ENCODE assay signal across 22 cellular contexts in the genomic region with DNA sequence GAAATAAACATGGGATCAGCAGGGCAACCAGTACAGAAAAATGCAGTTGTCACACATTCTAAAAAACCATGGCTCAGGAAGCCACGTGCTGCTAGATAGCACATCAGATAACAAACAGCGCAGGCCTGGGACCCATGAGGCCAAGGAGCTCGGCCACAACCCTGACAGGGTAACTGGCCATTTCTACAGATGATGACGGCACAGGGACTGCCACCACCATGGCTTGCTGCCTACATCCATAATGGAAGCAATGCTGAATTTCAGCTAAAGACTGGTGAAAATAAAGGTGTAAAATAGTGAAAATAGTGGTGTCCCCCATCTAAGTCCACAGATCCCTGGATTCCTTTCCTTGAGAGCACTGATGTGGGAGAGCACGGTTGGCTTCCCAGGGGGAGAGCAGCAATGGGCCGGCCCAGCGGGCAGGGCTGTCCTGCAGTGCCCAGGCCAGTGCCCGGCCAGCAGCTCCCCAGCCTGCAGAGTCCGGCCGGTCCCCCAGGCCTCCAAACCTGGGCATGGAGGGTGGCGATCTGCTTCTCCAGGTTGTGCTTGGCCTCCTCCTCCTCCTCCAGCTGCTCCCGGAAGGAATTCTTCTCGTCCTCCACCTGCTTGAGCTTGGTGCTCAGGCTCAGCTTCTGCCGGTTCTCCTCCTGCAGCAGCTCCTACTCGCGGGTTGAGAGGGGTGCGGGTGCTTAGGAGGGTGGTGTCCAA. TPM values are rescaled to one million over a fixed set of nuclear protein-coding genes. Genes with fewer than 3 reads are reported as not detected.
A peak's percentile ranks its signal among the peaks of the same experiment; 100 is the strongest.
DNase-seq lines count a peak whose midpoint lies in the region; ATAC-seq, FAIRE-seq and TF ChIP-seq lines count a peak whose summit lies in the region.
"Had no signal": no experiment of that assay in that cellular context is flagged by ENCODE, and none has a peak within 500 bp of the region (broad histone marks: within the 10 kb centered on the region; RNA-seq: fewer than 3 reads in every experiment).

No MANE protein-coding gene starts in this region.

- no peak for DNase-seq in CD4-positive, CD25-positive, alpha-beta regulatory T cell
- no peak for DNase-seq in CD4-positive, alpha-beta T cell
- DNase-seq in astrocyte (ENCODE audit: low read depth): no peak
- peak in 2 of 3 donors; percentile 14 to 29 for DNase-seq in mucosa of descending colon
- no peak for DNase-seq in AG08395 (ENCODE audit: low spot score)
- no peak for DNase-seq in stimulated activated CD4-positive, alpha-beta T cell treated with anti-CD3 and anti-CD28 coated beads, Interleukin-15, amount 100 ng/mL, for 24 hours
- DNase-seq: activated gamma-delta T cell; body of pancreas; gastrocnemius medialis; Karpas-422; NCI-H1092; NCI-H2107; NCI-H524 treated with DMSO at 0.1 percent for 48 hours; SHP77; stimulated activated CD4-positive, alpha-beta T cell treated with anti-CD3 and anti-CD28 coated beads, Interleukin-4, amount 100 ng/mL, for 4 hours; WERI-Rb-1 had no signal

- H4K20me1 ChIP-seq in astrocyte (ENCODE audit: insufficient read depth, low read length): peaks cover 87% of the 10 kb centered on the region

- H3K4me3 Mint-ChIP-seq in CD4-positive, CD25-positive, alpha-beta regulatory T cell: peak overlapping the region; percentile 7 to 49 (median 24)
- no peak overlapping the region for H3K4me3 Mint-ChIP-seq in CD4-positive, alpha-beta T cell
- H3K4me3 Mint-ChIP-seq in astrocyte (ENCODE audit: unreplicated experiment): no peak overlapping the region
- H3K4me3 Mint-ChIP-seq: B cell; dendritic cell treated with granulocyte-macrophage colony-stimulating factor and Interleukin-4, amounts not matched to agents 40 ng/mL and 50 ng/mL, for 4 days had no signal

- H3K27ac ChIP-seq in CD4-positive, CD25-positive, alpha-beta regulatory T cell (ENCODE audit: insufficient read depth, low read length, poor library complexity, severe bottlenecking): no peak overlapping the region
- H3K27ac ChIP-seq in CD4-positive, alpha-beta T cell (ENCODE audit: low read depth, low read length): no peak overlapping the region
- H3K27ac ChIP-seq in astrocyte (ENCODE audit: low read depth, low read length): no peak overlapping the region
- H3K27ac ChIP-seq: body of pancreas, gastrocnemius medialis, parathyroid adenoma, suprapubic skin, WERI-Rb-1 had no signal

- POLR2A ChIA-PET in CD4-positive, alpha-beta T cell (lab: Charles Lee): interaction anchor here (0.9 kb wide), 1 partner anchor 162 kb away, joined by 3 read pairs; no protein-coding TSS in a partner anchor

- no peaks in the 10 kb centered on the region for H3K27me3 ChIP-seq in CD4-positive, CD25-positive, alpha-beta regulatory T cell (ENCODE audit: control insufficient read depth, insufficient read depth, low read length)
- H3K27me3 ChIP-seq in CD4-positive, alpha-beta T cell (ENCODE audit: control insufficient read depth, insufficient read depth, low read length): no peaks in the 10 kb centered on the region
- H3K27me3 ChIP-seq in astrocyte (ENCODE audit: insufficient read depth, low read length): no peaks in the 10 kb centered on the region
- H3K27me3 ChIP-seq: body of pancreas, gastrocnemius medialis, suprapubic skin had no signal

- no peak overlapping the region for H2AFZ ChIP-seq in astrocyte (ENCODE audit: low read depth, low read length)
- H2AFZ ChIP-seq: parathyroid adenoma had no signal

- ATAC-seq in CD4-positive, CD25-positive, alpha-beta regulatory T cell (ENCODE audit: low read depth in 2 of 2): no peak
- no peak for ATAC-seq in CD4-positive, alpha-beta T cell (ENCODE audit: poor library complexity)
- no peak for ATAC-seq in mucosa of descending colon
- no peak for ATAC-seq in HG03139 (IDR thresholded peaks at IDR 0.05; ENCODE audit: unreplicated experiment)
- ATAC-seq: body of pancreas, gastrocnemius medialis had no signal

- H3K9me3 Mint-ChIP-seq in CD4-positive, CD25-positive, alpha-beta regulatory T cell: peaks cover 0 to 5% (median 0%) of the 10 kb centered on the region in 7 donors
- H3K9me3 Mint-ChIP-seq in CD4-positive, alpha-beta T cell: no peaks in the 10 kb centered on the region
- no peaks in the 10 kb centered on the region for H3K9me3 Mint-ChIP-seq in astrocyte (ENCODE audit: unreplicated experiment)
- H3K9me3 Mint-ChIP-seq: dendritic cell treated with granulocyte-macrophage colony-stimulating factor and Interleukin-4, amounts not matched to agents 40 ng/mL and 50 ng/mL, for 4 days had no signal

- H3K27me3 Mint-ChIP-seq in CD4-positive, CD25-positive, alpha-beta regulatory T cell: peaks cover 6% of the 10 kb centered on the region
- H3K27me3 Mint-ChIP-seq in CD4-positive, alpha-beta T cell: no peaks in the 10 kb centered on the region
- no peaks in the 10 kb centered on the region for H3K27me3 Mint-ChIP-seq in astrocyte (ENCODE audit: low read depth, unreplicated experiment)
- H3K27me3 Mint-ChIP-seq: B cell; dendritic cell treated with granulocyte-macrophage colony-stimulating factor and Interleukin-4, amounts not matched to agents 40 ng/mL and 50 ng/mL, for 4 days had no signal

- H3K27ac Mint-ChIP-seq in CD4-positive, CD25-positive, alpha-beta regulatory T cell: peak overlapping the region in 2 of 3 donors; percentile 67 to 81
- H3K27ac Mint-ChIP-seq in CD4-positive, alpha-beta T cell: peak overlapping the region; percentile 83
- peak overlapping the region; percentile 62 for H3K27ac Mint-ChIP-seq in astrocyte (ENCODE audit: unreplicated experiment)
- H3K27ac Mint-ChIP-seq: B cell had no signal

- CTCF ChIA-PET in CD4-positive, alpha-beta T cell (lab: Charles Lee): interaction anchor here (1.4 kb wide), 1 partner anchor 177 kb away, joined by 5 read pairs; no protein-coding TSS in a partner anchor

- no peak for FAIRE-seq in astrocyte (lab: Jason Lieb, UNC)
- FAIRE-seq: D721Med had no signal

- H3K9me3 ChIP-seq in CD4-positive, CD25-positive, alpha-beta regulatory T cell (ENCODE audit: control insufficient read depth in 2 of 2, low read length in 2 of 2): no peaks in the 10 kb centered on the region
- H3K9me3 ChIP-seq in CD4-positive, alpha-beta T cell (ENCODE audit: control insufficient read depth, low read length): no peaks in the 10 kb centered on the region
- H3K9me3 ChIP-seq in astrocyte (ENCODE audit: insufficient read depth, low read depth, low read length): no peaks in the 10 kb centered on the region
- no peaks in the 10 kb centered on the region for H3K9me3 ChIP-seq in mucosa of descending colon
- H3K9me3 ChIP-seq: body of pancreas, gastrocnemius medialis, suprapubic skin had no signal

- TF ChIP-seq CTCF in CD4-positive, alpha-beta T cell (IDR thresholded peaks at IDR 0.05): no peak
- TF ChIP-seq CTCF in astrocyte (IDR thresholded peaks at IDR 0.05; ENCODE audit: insufficient read depth, low read depth, low read length) (no peak), mucosa of descending colon (IDR thresholded peaks at IDR 0.05) (no peak)

- peaks cover 85% of the 10 kb centered on the region for H3K36me3 ChIP-seq in CD4-positive, CD25-positive, alpha-beta regulatory T cell (ENCODE audit: control insufficient read depth, insufficient read depth, low read length)
- peaks cover 79% of the 10 kb centered on the region for H3K36me3 ChIP-seq in astrocyte (ENCODE audit: insufficient read depth, low read length)
- peaks cover 71% of the 10 kb centered on the region for H3K36me3 ChIP-seq in mucosa of descending colon (ENCODE audit: low read depth)

- H3K4me3 ChIP-seq in CD4-positive, CD25-positive, alpha-beta regulatory T cell (ENCODE audit: low read depth, low read length): no peak overlapping the region
- no peak overlapping the region for H3K4me3 ChIP-seq in astrocyte (ENCODE audit: insufficient read depth, low read depth, low read length)
- H3K4me3 ChIP-seq in mucosa of descending colon: no peak overlapping the region
- H3K4me3 ChIP-seq: body of pancreas, gastrocnemius medialis, suprapubic skin had no signal

- peaks cover 80% of the 10 kb centered on the region for H3K79me2 ChIP-seq in astrocyte (ENCODE audit: insufficient read depth, low read length)
- H3K79me2 ChIP-seq: parathyroid adenoma had no signal

- H3K9ac ChIP-seq in astrocyte (ENCODE audit: low read length): no peak overlapping the region
- H3K9ac ChIP-seq: parathyroid adenoma had no signal

- peaks cover 23% of the 10 kb centered on the region for H3K4me1 ChIP-seq in CD4-positive, CD25-positive, alpha-beta regulatory T cell (ENCODE audit: control insufficient read depth, insufficient read depth, low read length, poor library complexity, severe bottlenecking)
- H3K4me1 ChIP-seq in astrocyte (ENCODE audit: insufficient read depth, low read length) (no peaks in the 10 kb centered on the region), mucosa of descending colon (ENCODE audit: low read depth) (no peaks in the 10 kb centered on the region)
- H3K4me1 ChIP-seq: body of pancreas, gastrocnemius medialis, parathyroid adenoma had no signal

- no peak overlapping the region for H3K4me2 ChIP-seq in astrocyte (ENCODE audit: low read length)

- H3K4me1 Mint-ChIP-seq in CD4-positive, CD25-positive, alpha-beta regulatory T cell: peaks cover 0 to 35% (median 16%) of the 10 kb centered on the region in 4 donors
- H3K4me1 Mint-ChIP-seq in CD4-positive, alpha-beta T cell (ENCODE audit: low read depth): peaks cover 40% of the 10 kb centered on the region
- peaks cover 29% of the 10 kb centered on the region for H3K4me1 Mint-ChIP-seq in astrocyte (ENCODE audit: low read depth, unreplicated experiment)
- H3K4me1 Mint-ChIP-seq: B cell had no signal

- peaks cover 49% of the 10 kb centered on the region for H3K36me3 Mint-ChIP-seq in CD4-positive, CD25-positive, alpha-beta regulatory T cell
- H3K36me3 Mint-ChIP-seq in CD4-positive, alpha-beta T cell (ENCODE audit: low read depth): peaks cover 96% of the 10 kb centered on the region
- peaks cover 30% of the 10 kb centered on the region for H3K36me3 Mint-ChIP-seq in astrocyte (ENCODE audit: low read depth, unreplicated experiment)

- intact Hi-C loops in CD4-positive, alpha-beta T cell (cut with DNase I, micrococcal nuclease): no loop called here
- intact Hi-C loops in mucosa of descending colon (cut with DNase I, micrococcal nuclease): no loop called here

RNA-seq across cellular contexts. Expression of a gene that starts 40.0 kb away (rescaled TPM):
- 16.8 TPM for total RNA-seq in CD4-positive, CD25-positive, alpha-beta regulatory T cell
- polyA plus RNA-seq in CD4-positive, CD25-positive, alpha-beta regulatory T cell: 1 to 10 TPM; 6.3 to 8.4 (median 7.2) TPM
- total RNA-seq in CD4-positive, alpha-beta T cell: 1 to 10 TPM; 6.4 to 7.3 TPM
- total RNA-seq in astrocyte (3.9 and 7.5 TPM in 2 replicates), mucosa of descending colon (10 to 100 TPM; 26.0 to 85.7 (median 68.5) TPM)

RNA-seq across cellular contexts. Expression of a gene that starts 53.6 kb away (rescaled TPM):
- total RNA-seq in CD4-positive, CD25-positive, alpha-beta regulatory T cell: 69.7 TPM
- polyA plus RNA-seq in CD4-positive, CD25-positive, alpha-beta regulatory T cell: 10 to 100 TPM; 18.8 to 28.6 (median 22.0) TPM
- total RNA-seq in CD4-positive, alpha-beta T cell: 10 to 100 TPM; 17.8 to 21.8 TPM
- total RNA-seq in astrocyte: 77.2 and 85.1 TPM in 2 replicates
- total RNA-seq in mucosa of descending colon: 10 to 100 TPM; 46.3 to 64.8 (median 56.3) TPM

Comparison
In these comparisons a context has a peak if more than half of its experiments do, and no peak if none do; other contexts are left out.
1. DNase-seq: peak in mucosa of descending colon (2 of 3); none in CD4-positive, CD25-positive, alpha-beta regulatory T cell (0 of 3), CD4-positive, alpha-beta T cell (0 of 10), astrocyte (single experiment), AG08395 (single experiment) and stimulated activated CD4-positive, alpha-beta T cell treated with anti-CD3 and anti-CD28 coated beads, Interleukin-15, amount 100 ng/mL, for 24 hours (single experiment).
2. H3K4me3 Mint-ChIP-seq: peak in CD4-positive, CD25-positive, alpha-beta regulatory T cell (4 of 4); none in CD4-positive, alpha-beta T cell (single experiment) and astrocyte (single experiment).
3. Peak in every context shown above with its lines, with median percentiles within 50 percentile points of each other: H3K27ac Mint-ChIP-seq.